21 cellular contexts compared by ENCODE assay signal in genomic region chrX:139803224-139803623, GRCh38.
DNase-seq lines count a peak whose midpoint lies in the region; ATAC-seq and TF ChIP-seq lines count a peak whose summit lies in the region.
"Had no signal": no experiment of that assay in that cellular context is flagged by ENCODE, and none has a peak within 500 bp of the region (broad histone marks: within the 10 kb centered on the region; RNA-seq: fewer than 3 reads in every experiment).

No MANE protein-coding gene starts in this region.

- H3K27me3 ChIP-seq in A673 (replicated peaks; ENCODE audit: insufficient read depth, low read depth, low read length, poor library complexity) (no peaks in the 10 kb centered on the region), RWPE2 (ENCODE audit: insufficient read depth, poor library complexity, severe bottlenecking) (no peaks in the 10 kb centered on the region)

- H3K4me3 ChIP-seq in A673 (ENCODE audit: low read depth, low read length, poor library complexity, severe bottlenecking) (no peak overlapping the region), RWPE2 (ENCODE audit: severe bottlenecking) (no peak overlapping the region)
- H3K4me3 ChIP-seq: A549, BLaER1, K562 had no signal

- peak; percentile 60; the same call in 1 of the 3 replicates for ATAC-seq in RWPE2 (ENCODE audit: low read depth)
- no peak for ATAC-seq in HG02642 (IDR thresholded peaks at IDR 0.05; ENCODE audit: poor library complexity, unreplicated experiment)
- ATAC-seq: A549, HepG2, K562 had no signal

- BruUV-seq in A673 (replicated peaks; lab: Mats Ljungman, UMichigan), result no TSS peak

- H3K36me3 ChIP-seq in A673 (ENCODE audit: insufficient read depth, low read length, poor library complexity, severe bottlenecking) (peaks cover 39% of the 10 kb centered on the region), RWPE2 (ENCODE audit: low read depth) (peaks cover 7% of the 10 kb centered on the region; the same call in 1 of the 2 replicates)

- CTCF ChIA-PET in A673 (lab: Charles Lee), result no interaction called here

- H3K9me3 ChIP-seq in A673 (ENCODE audit: low read depth, low read length, poor library complexity, severe bottlenecking), result no peaks in the 10 kb centered on the region
- no peaks in the 10 kb centered on the region for H3K9me3 ChIP-seq in RWPE2 (ENCODE audit: severe bottlenecking)
- H3K9me3 ChIP-seq: A549, BLaER1 had no signal

- in situ Hi-C loops in Caki2 (cut with HindIII; ENCODE audit: low pct_unique_long_range_greater_than_20kb, low sequenced_read_pairs), result no loop called here

- POLR2A ChIA-PET in A673 (lab: Charles Lee; ENCODE audit: low non-redundant PET), result no interaction called here

- H3K4me1 ChIP-seq in A673 (ENCODE audit: insufficient read depth, low read length, poor library complexity, severe bottlenecking), result no peaks in the 10 kb centered on the region
- H3K4me1 ChIP-seq in RWPE2 (ENCODE audit: insufficient read depth, poor library complexity, severe bottlenecking), result no peaks in the 10 kb centered on the region
- H3K4me1 ChIP-seq: BLaER1 had no signal

- H3K27ac ChIP-seq in A673 (ENCODE audit: low read depth, low read length, poor library complexity, severe bottlenecking) (no peak overlapping the region), RWPE2 (ENCODE audit: poor library complexity, severe bottlenecking) (no peak overlapping the region)
- H3K27ac ChIP-seq: A549, BLaER1 had no signal

- TF ChIP-seq CTCF in A673 (conservative IDR thresholded peaks at IDR 0.05; ENCODE audit: low read depth, low read length) (no peak), RWPE2 (IDR thresholded peaks at IDR 0.05; ENCODE audit: poor library complexity, severe bottlenecking) (no peak)

- intact Hi-C loops in A673 (cut with micrococcal nuclease; ENCODE audit: unreplicated experiment), result no loop called here

- DNase-seq in A673 (ENCODE audit: low spot score) (peak; percentile 44), Caki2 (ENCODE audit: low read depth) (peak; percentile 1), RWPE2 (ENCODE audit: low spot score) (no peak), iPS-NIHi7 (ENCODE audit: extremely low spot score) (peak; percentile 21), NCI-H2227 treated with DMSO at 0.1 percent for 48 hours (lab: John Stamatoyannopoulos, UW) (no peak)
- no peak for DNase-seq in activated CD4-positive, alpha-beta T cell treated with anti-CD3 and anti-CD28 coated beads for 1 hour
- DNase-seq: CD4-positive, alpha-beta T cell; COR-L47; EL; NCI-H1092 treated with DMSO at 0.1 percent for 48 hours; NCI-H1436 treated with DMSO at 0.1 percent for 48 hours; NCI-H2029; NCI-H2171; NCI-H524 treated with DMSO at 0.1 percent for 48 hours; OCI-M1; SHP77 had no signal

Comparison
In these comparisons a context has a peak if more than half of its experiments do, and no peak if none do; other contexts are left out.
1. DNase-seq: peak in A673 (single experiment), Caki2 (single experiment) and iPS-NIHi7 (single experiment); none in RWPE2 (single experiment), NCI-H2227 treated with DMSO at 0.1 percent for 48 hours (single experiment) and activated CD4-positive, alpha-beta T cell treated with anti-CD3 and anti-CD28 coated beads for 1 hour (single experiment).